ENCODE assay signal across 1 cellular context in the genomic region with DNA sequence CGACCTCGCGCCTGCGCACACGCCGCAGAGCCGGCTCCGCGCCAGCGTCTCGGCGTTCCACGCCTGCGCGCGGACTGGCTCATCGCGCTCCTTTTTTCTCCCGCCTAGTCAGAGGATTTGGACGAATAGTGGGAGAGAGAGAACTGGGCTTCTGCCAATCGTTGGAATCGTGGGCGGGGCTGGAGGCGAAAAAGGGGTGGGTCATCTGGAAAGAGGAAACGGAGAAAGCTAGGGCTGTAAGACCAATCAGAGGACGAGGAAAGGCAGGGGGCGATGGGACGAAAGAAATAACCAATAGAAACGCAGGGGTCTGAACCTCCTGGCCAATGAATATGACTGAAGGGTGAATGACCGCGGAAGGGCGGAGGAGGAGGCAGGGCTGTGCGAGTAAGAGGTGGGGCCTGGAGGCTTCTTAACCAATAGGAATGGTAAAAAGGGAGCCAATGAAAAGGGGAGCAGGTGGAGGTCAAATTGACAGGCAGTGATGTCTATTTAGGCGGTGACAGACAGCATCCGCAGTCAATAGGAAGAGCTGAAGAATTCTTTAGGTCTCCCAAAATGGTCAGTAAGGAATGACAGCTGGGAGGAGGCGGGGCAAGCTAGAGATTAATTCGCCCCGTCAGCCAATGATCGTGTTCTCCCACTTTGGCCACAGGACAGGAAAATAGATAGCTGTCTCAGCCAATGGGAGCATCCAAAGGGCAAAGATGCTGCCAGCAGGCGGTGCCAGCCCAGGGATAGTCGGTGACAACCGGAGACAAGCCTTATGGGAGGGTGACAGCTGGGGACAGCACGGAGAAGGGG.
TF ChIP-seq lines count a peak whose summit lies in the region.

A gene with protein sequence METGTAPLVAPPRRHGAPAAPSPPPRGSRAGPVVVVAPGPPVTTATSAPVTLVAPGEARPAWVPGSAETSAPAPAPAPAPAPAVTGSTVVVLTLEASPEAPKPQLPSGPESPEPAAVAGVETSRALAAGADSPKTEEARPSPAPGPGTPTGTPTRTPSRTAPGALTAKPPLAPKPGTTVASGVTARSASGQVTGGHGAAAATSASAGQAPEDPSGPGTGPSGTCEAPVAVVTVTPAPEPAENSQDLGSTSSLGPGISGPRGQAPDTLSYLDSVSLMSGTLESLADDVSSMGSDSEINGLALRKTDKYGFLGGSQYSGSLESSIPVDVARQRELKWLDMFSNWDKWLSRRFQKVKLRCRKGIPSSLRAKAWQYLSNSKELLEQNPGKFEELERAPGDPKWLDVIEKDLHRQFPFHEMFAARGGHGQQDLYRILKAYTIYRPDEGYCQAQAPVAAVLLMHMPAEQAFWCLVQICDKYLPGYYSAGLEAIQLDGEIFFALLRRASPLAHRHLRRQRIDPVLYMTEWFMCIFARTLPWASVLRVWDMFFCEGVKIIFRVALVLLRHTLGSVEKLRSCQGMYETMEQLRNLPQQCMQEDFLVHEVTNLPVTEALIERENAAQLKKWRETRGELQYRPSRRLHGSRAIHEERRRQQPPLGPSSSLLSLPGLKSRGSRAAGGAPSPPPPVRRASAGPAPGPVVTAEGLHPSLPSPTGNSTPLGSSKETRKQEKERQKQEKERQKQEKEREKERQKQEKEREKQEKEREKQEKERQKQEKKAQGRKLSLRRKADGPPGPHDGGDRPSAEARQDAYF (minus strand): TSS at position 51 of the 804 bp plus-strand sequence. CDS start 311 bp downstream, outside the sequence.

TF ChIP-seq in SK-N-SH, 30 proteins besides CTCF, POLR2A, EP300 and RAD21:
- TF ChIP-seq, protein P1, sequence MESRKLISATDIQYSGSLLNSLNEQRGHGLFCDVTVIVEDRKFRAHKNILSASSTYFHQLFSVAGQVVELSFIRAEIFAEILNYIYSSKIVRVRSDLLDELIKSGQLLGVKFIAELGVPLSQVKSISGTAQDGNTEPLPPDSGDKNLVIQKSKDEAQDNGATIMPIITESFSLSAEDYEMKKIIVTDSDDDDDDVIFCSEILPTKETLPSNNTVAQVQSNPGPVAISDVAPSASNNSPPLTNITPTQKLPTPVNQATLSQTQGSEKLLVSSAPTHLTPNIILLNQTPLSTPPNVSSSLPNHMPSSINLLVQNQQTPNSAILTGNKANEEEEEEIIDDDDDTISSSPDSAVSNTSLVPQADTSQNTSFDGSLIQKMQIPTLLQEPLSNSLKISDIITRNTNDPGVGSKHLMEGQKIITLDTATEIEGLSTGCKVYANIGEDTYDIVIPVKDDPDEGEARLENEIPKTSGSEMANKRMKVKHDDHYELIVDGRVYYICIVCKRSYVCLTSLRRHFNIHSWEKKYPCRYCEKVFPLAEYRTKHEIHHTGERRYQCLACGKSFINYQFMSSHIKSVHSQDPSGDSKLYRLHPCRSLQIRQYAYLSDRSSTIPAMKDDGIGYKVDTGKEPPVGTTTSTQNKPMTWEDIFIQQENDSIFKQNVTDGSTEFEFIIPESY (IDR thresholded peaks at IDR 0.05; ENCODE audit: borderline replicate concordance, low read depth) = no peak
- TF ChIP-seq RCOR1 (IDR thresholded peaks at IDR 0.05; ENCODE audit: low read length) (no peak), GABPA (IDR thresholded peaks at IDR 0.05; ENCODE audit: low read depth) (peak; percentile 73), SMC3 (IDR thresholded peaks at IDR 0.05; ENCODE audit: low read depth, low read length) (peak; percentile 4; the same call in 1 of the 2 replicates), RFX5 (IDR thresholded peaks at IDR 0.05; ENCODE audit: low read length) (peak; percentile 69), YY1 (IDR thresholded peaks at IDR 0.05; ENCODE audit: low read depth) (no peak), CHD2 (IDR thresholded peaks at IDR 0.05; ENCODE audit: low read length, partially characterized antibody) (peak; percentile 94), SIN3A (IDR thresholded peaks at IDR 0.05; ENCODE audit: borderline replicate concordance, low read depth, low read length) (peak; percentile 86; the same call in 1 of the 2 replicates), TEAD4 (IDR thresholded peaks at IDR 0.05; ENCODE audit: borderline replicate concordance, insufficient read depth) (no peak), TAF1 (IDR thresholded peaks at IDR 0.05; ENCODE audit: borderline replicate concordance, low read depth, low read length) (no peak), NRF1 (IDR thresholded peaks at IDR 0.05; ENCODE audit: low read depth, low read length) (peak; percentile 95), ELF1 (IDR thresholded peaks at IDR 0.05) (peak; percentile 80; the same call in 1 of the 2 replicates), EZH2phosphoT487 (IDR thresholded peaks at IDR 0.05; ENCODE audit: borderline replicate concordance, low read depth) (no peak), MXI1 (IDR thresholded peaks at IDR 0.05; ENCODE audit: low read depth, low read length) (peak; percentile 94), FOSL2 (IDR thresholded peaks at IDR 0.05; ENCODE audit: borderline replicate concordance, low read depth) (no peak)
- TF ChIP-seq, protein P2, sequence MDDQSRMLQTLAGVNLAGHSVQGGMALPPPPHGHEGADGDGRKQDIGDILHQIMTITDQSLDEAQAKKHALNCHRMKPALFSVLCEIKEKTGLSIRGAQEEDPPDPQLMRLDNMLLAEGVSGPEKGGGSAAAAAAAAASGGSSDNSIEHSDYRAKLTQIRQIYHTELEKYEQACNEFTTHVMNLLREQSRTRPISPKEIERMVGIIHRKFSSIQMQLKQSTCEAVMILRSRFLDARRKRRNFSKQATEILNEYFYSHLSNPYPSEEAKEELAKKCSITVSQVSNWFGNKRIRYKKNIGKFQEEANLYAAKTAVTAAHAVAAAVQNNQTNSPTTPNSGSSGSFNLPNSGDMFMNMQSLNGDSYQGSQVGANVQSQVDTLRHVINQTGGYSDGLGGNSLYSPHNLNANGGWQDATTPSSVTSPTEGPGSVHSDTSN (IDR thresholded peaks at IDR 0.05) = peak; percentile 99
- TF ChIP-seq, protein P3, sequence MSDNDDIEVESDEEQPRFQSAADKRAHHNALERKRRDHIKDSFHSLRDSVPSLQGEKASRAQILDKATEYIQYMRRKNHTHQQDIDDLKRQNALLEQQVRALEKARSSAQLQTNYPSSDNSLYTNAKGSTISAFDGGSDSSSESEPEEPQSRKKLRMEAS (IDR thresholded peaks at IDR 0.05; ENCODE audit: low read depth) = no peak
- TF ChIP-seq, protein P4, sequence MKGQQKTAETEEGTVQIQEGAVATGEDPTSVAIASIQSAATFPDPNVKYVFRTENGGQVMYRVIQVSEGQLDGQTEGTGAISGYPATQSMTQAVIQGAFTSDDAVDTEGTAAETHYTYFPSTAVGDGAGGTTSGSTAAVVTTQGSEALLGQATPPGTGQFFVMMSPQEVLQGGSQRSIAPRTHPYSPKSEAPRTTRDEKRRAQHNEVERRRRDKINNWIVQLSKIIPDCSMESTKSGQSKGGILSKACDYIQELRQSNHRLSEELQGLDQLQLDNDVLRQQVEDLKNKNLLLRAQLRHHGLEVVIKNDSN (IDR thresholded peaks at IDR 0.05; ENCODE audit: borderline replicate concordance, low read depth) = no peak
- TF ChIP-seq, protein P5, sequence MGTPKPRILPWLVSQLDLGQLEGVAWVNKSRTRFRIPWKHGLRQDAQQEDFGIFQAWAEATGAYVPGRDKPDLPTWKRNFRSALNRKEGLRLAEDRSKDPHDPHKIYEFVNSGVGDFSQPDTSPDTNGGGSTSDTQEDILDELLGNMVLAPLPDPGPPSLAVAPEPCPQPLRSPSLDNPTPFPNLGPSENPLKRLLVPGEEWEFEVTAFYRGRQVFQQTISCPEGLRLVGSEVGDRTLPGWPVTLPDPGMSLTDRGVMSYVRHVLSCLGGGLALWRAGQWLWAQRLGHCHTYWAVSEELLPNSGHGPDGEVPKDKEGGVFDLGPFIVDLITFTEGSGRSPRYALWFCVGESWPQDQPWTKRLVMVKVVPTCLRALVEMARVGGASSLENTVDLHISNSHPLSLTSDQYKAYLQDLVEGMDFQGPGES (IDR thresholded peaks at IDR 0.05; ENCODE audit: low read depth, low read length) = peak; percentile 84
